8 cellular contexts compared by ENCODE assay signal in the genomic region with DNA sequence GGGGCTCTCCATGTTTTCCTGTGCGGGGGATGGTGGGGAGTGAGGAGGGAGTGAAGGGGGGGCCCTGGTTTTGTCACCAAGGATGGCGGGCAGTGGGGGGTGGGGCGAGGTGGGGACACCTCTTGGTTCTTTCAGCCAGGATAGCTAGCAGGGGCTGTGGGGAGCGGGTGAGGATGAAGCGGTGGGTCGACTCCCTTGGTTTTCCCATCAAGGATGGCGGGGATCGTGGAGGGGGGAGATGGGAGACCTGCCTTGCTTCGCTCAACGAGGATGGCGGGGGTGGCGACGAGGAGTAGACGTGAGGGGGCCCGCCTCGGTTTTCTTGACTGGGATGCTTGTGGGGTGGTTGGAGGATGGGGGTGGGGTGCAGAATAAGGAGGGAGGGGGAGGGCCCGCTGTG. TPM values are rescaled to one million over a fixed set of nuclear protein-coding genes. Genes with fewer than 3 reads are reported as not detected.
DNase-seq lines count a peak whose midpoint lies in the region; ATAC-seq and TF ChIP-seq lines count a peak whose summit lies in the region.

No MANE protein-coding gene starts in this region.

- no peaks in the 10 kb centered on the region for H3F3A ChIP-seq in neural progenitor cell (ENCODE audit: low read depth)

- peak overlapping the region in 1 of 3 donors; percentile 89 for H3K27ac Mint-ChIP-seq in CD4-positive, CD25-positive, alpha-beta regulatory T cell
- no peak overlapping the region for H3K27ac Mint-ChIP-seq in neural progenitor cell

- no peaks in the 10 kb centered on the region for H3K36me3 Mint-ChIP-seq in CD4-positive, CD25-positive, alpha-beta regulatory T cell
- H3K36me3 Mint-ChIP-seq in neural progenitor cell: peaks cover 8% of the 10 kb centered on the region

- H3K4me3 ChIP-seq in CD4-positive, CD25-positive, alpha-beta regulatory T cell (ENCODE audit: low read depth, low read length): no peak overlapping the region
- H3K4me3 ChIP-seq in NT2/D1 (ENCODE audit: insufficient read length, low read depth) (peak overlapping the region; percentile 21), neural progenitor cell (peak overlapping the region; percentile 72)

- peaks cover 17% of the 10 kb centered on the region for H3K27me3 Mint-ChIP-seq in CD4-positive, CD25-positive, alpha-beta regulatory T cell
- H3K27me3 Mint-ChIP-seq in neural progenitor cell (ENCODE audit: insufficient read depth, low read depth): peaks cover 2% of the 10 kb centered on the region

- H3K79me2 ChIP-seq in neural progenitor cell (ENCODE audit: low read depth): peaks cover 28% of the 10 kb centered on the region

- peak overlapping the region in 3 of 4 donors; percentile 54 to 79 (median 75) for H3K4me3 Mint-ChIP-seq in CD4-positive, CD25-positive, alpha-beta regulatory T cell
- peak overlapping the region; percentile 87 for H3K4me3 Mint-ChIP-seq in neural progenitor cell

- peaks cover 4% of the 10 kb centered on the region for H3K27me3 ChIP-seq in CD4-positive, CD25-positive, alpha-beta regulatory T cell (ENCODE audit: control insufficient read depth, insufficient read depth, low read length)
- H3K27me3 ChIP-seq in NT2/D1 (ENCODE audit: insufficient read depth, insufficient read length) (peaks cover 30% of the 10 kb centered on the region), neural progenitor cell (peaks cover 40% of the 10 kb centered on the region)

- peaks cover 0 to 37% (median 16%) of the 10 kb centered on the region in 4 donors for H3K4me1 Mint-ChIP-seq in CD4-positive, CD25-positive, alpha-beta regulatory T cell
- peaks cover 14% of the 10 kb centered on the region for H3K4me1 Mint-ChIP-seq in neural progenitor cell

- H2AFZ ChIP-seq in neural progenitor cell (replicated peaks): peak overlapping the region; percentile 17

- no peak for TF ChIP-seq CTCF in neural progenitor cell (IDR thresholded peaks at IDR 0.05)

- H3K9me3 Mint-ChIP-seq in CD4-positive, CD25-positive, alpha-beta regulatory T cell: peaks cover 0 to 2% (median 0%) of the 10 kb centered on the region in 7 donors
- peaks cover 21% of the 10 kb centered on the region for H3K9me3 Mint-ChIP-seq in neural progenitor cell

- peaks cover 12% of the 10 kb centered on the region for H3K4me1 ChIP-seq in CD4-positive, CD25-positive, alpha-beta regulatory T cell (ENCODE audit: control insufficient read depth, insufficient read depth, low read length, poor library complexity, severe bottlenecking)
- no peaks in the 10 kb centered on the region for H3K4me1 ChIP-seq in NT2/D1 (ENCODE audit: insufficient read depth, insufficient read length)
- H3K4me1 ChIP-seq in neural progenitor cell: no peaks in the 10 kb centered on the region

- no peak for DNase-seq in CD4-positive, CD25-positive, alpha-beta regulatory T cell
- DNase-seq in NT2/D1 (ENCODE audit: low read depth, low spot score) (no peak), epithelial cell of prostate (ENCODE audit: low read depth, low spot score) (no peak), neural progenitor cell (ENCODE audit: low spot score) (peak; percentile 18), SHP77 (lab: John Stamatoyannopoulos, UW) (no peak), COR-L47 (lab: John Stamatoyannopoulos, UW) (no peak), mucosa of gallbladder (ENCODE audit: low spot score) (no peak), LoVo (ENCODE audit: low spot score) (no peak)

- H3K36me3 ChIP-seq in CD4-positive, CD25-positive, alpha-beta regulatory T cell (ENCODE audit: control insufficient read depth, insufficient read depth, low read length): no peaks in the 10 kb centered on the region
- H3K36me3 ChIP-seq in NT2/D1 (ENCODE audit: insufficient read depth, insufficient read length, low read length) (no peaks in the 10 kb centered on the region), neural progenitor cell (no peaks in the 10 kb centered on the region)

- H4K20me1 ChIP-seq in neural progenitor cell (ENCODE audit: low read depth): peaks cover 3% of the 10 kb centered on the region

- peak overlapping the region; percentile 79 for H3K4me2 ChIP-seq in neural progenitor cell

- no peaks in the 10 kb centered on the region for H3K9me3 ChIP-seq in CD4-positive, CD25-positive, alpha-beta regulatory T cell (ENCODE audit: control insufficient read depth in 2 of 2, low read length in 2 of 2)
- H3K9me3 ChIP-seq in NT2/D1 (ENCODE audit: insufficient read depth, low read length) (no peaks in the 10 kb centered on the region), neural progenitor cell (ENCODE audit: low read depth) (peaks cover 3% of the 10 kb centered on the region)

- H3K9ac ChIP-seq in NT2/D1 (ENCODE audit: insufficient read length, low read depth) (no peak overlapping the region), neural progenitor cell (no peak overlapping the region)

- H3K27ac ChIP-seq in CD4-positive, CD25-positive, alpha-beta regulatory T cell (ENCODE audit: insufficient read depth, low read length, poor library complexity, severe bottlenecking): no peak overlapping the region
- H3K27ac ChIP-seq in epithelial cell of prostate: peak overlapping the region; percentile 53
- no peak overlapping the region for H3K27ac ChIP-seq in neural progenitor cell

- no peak for ATAC-seq in CD4-positive, CD25-positive, alpha-beta regulatory T cell (ENCODE audit: low read depth in 2 of 2)

RNA-seq across cellular contexts. Expression of a gene that starts 0.6 kb away (rescaled TPM):
- total RNA-seq in CD4-positive, CD25-positive, alpha-beta regulatory T cell: 15.7 TPM
- polyA plus RNA-seq in CD4-positive, CD25-positive, alpha-beta regulatory T cell: 10 to 100 TPM in 3 of 4 donors, 1 to 10 TPM in 1; 3.8 to 24.5 (median 17.3) TPM
- total RNA-seq in neural progenitor cell (ENCODE audit: low replicate concordance) (62.1 and 67.6 TPM in 2 replicates), mucosa of gallbladder (381 TPM)
